In genomic region chr17:61144137-61144536, GRCh38 we compare ENCODE assay signal across 1 cellular context.
TF ChIP-seq lines count a peak whose summit lies in the region.

No MANE protein-coding gene starts in this region.

TF ChIP-seq in K562, 482 proteins besides CTCF, POLR2A, EP300 and RAD21:
- TF ChIP-seq SRF (CRISPR knock-in tag; IDR thresholded peaks at IDR 0.05) (peak in 1 of 2 experiments; percentile 88; a peak in 1 of 4 replicates), CCAR2 (IDR thresholded peaks at IDR 0.05; ENCODE audit: low read depth, low read length) (no peak)
TF ChIP-seq in K562: peak in this region for 1.
